Comparison of ENCODE assay signal across 23 cellular contexts in genomic region chr20:4947817-4948559, GRCh38. TPM values are rescaled to one million over a fixed set of nuclear protein-coding genes. Genes with fewer than 3 reads are reported as not detected.
DNase-seq lines count a peak whose midpoint lies in the region; ATAC-seq and TF ChIP-seq lines count a peak whose summit lies in the region.
"Had no signal": no experiment of that assay in that cellular context is flagged by ENCODE, and none has a peak within 500 bp of the region (broad histone marks: within the 10 kb centered on the region; RNA-seq: fewer than 3 reads in every experiment).

No MANE protein-coding gene starts in this region.

- H3K4me1 ChIP-seq in OCI-LY3 (ENCODE audit: low read length), result peaks cover 47% of the 10 kb centered on the region
- H3K4me1 ChIP-seq: Peyer's patch had no signal

- peaks cover 0 to 5% of the 10 kb centered on the region in 2 donors for H3K9me3 Mint-ChIP-seq in stimulated activated naive B cell treated with anti-CD40 and anti-IgM and Interleukin-4, amounts not matched to agents 10 μg/mL and 1 μg/mL and 100 μg/mL, for 72 hours
- H3K9me3 Mint-ChIP-seq: activated naive CD8-positive, alpha-beta T cell treated with anti-CD3 and anti-CD28 coated beads for 36 hours; effector memory CD8-positive, alpha-beta T cell; HFFc6 had no signal

- H3K27ac ChIP-seq in OCI-LY3 (ENCODE audit: low read length), result no peak overlapping the region
- H3K27ac ChIP-seq: esophagus muscularis mucosa, Peyer's patch, SJSA1, stomach had no signal

- H3K9ac ChIP-seq in OCI-LY3 (ENCODE audit: low read length), result 0 out of 2 replicates have a peak overlapping the region, but pooled peaks have one; percentile 2

- H3K4me2 ChIP-seq in OCI-LY3 (ENCODE audit: low read length), result peak overlapping the region; percentile 71

- ATAC-seq in left lobe of liver, result peak; percentile 56
- no peak for ATAC-seq in stimulated activated naive B cell treated with anti-CD40 and anti-IgM and Interleukin-4, amounts not matched to agents 10 μg/mL and 1 μg/mL and 100 μg/mL, for 72 hours (replicated peaks)
- no peak for ATAC-seq in SK-N-SH treated with all-trans-retinoic acid at 6 μM for 48 hours
- ATAC-seq: effector memory CD8-positive, alpha-beta T cell; T-helper 17 cell had no signal

- peak overlapping the region; percentile 64 for H3K4me3 ChIP-seq in OCI-LY3 (ENCODE audit: low read length)
- H3K4me3 ChIP-seq: esophagus muscularis mucosa, Peyer's patch, SJSA1, stomach had no signal

- peaks cover 27 to 69% of the 10 kb centered on the region in 2 donors for H3K36me3 Mint-ChIP-seq in stimulated activated naive B cell treated with anti-CD40 and anti-IgM and Interleukin-4, amounts not matched to agents 10 μg/mL and 1 μg/mL and 100 μg/mL, for 72 hours

- peak; percentile 11 to 28 for DNase-seq in NCI-H446 (lab: John Stamatoyannopoulos, UW)
- no peak for DNase-seq in NCI-H446 treated with DMSO at 0.1 percent for 48 hours (lab: John Stamatoyannopoulos, UW)
- peak; percentile 63 for DNase-seq in left lobe of liver (ENCODE audit: low spot score)
- no peak for DNase-seq in stimulated activated naive B cell treated with anti-CD40 and anti-IgM and Interleukin-4, amounts not matched to agents 10 μg/mL and 1 μg/mL and 100 μg/mL, for 72 hours
- DNase-seq in NCI-H345 (lab: John Stamatoyannopoulos, UW), result no peak
- DNase-seq in amniotic stem cell (lab: John Stamatoyannopoulos, UW), result no peak
- DNase-seq: activated CD4-positive, alpha-beta T cell treated with anti-CD3 and anti-CD28 coated beads, Interleukin-2, amount 50 U/mL, for 1 hour; activated CD8-positive, alpha-beta memory T cell treated with anti-CD3 and anti-CD28 coated beads, Interleukin-2, amount 50 U/mL, for 4 hours; Calu3; effector memory CD8-positive, alpha-beta T cell; HFFc6; NCI-H1092 treated with DMSO at 0.1 percent for 48 hours; NCI-H2029; stimulated activated CD4-positive, alpha-beta T cell treated with anti-CD3 and anti-CD28 coated beads, Interleukin-4, amount 100 ng/mL, for 4 hours; stomach; T-helper 17 cell; trophoblast cell had no signal

- H3K27me3 ChIP-seq in OCI-LY3 (ENCODE audit: low read depth, low read length), result peaks cover 20% of the 10 kb centered on the region
- H3K27me3 ChIP-seq: esophagus muscularis mucosa, Peyer's patch, SJSA1, stomach had no signal

- H3K27ac Mint-ChIP-seq in stimulated activated naive B cell treated with anti-CD40 and anti-IgM and Interleukin-4, amounts not matched to agents 10 μg/mL and 1 μg/mL and 100 μg/mL, for 72 hours, result peak overlapping the region; percentile 77
- H3K27ac Mint-ChIP-seq: activated naive CD8-positive, alpha-beta T cell treated with anti-CD3 and anti-CD28 coated beads for 36 hours; HFFc6 had no signal

- no peaks in the 10 kb centered on the region for H3K9me3 ChIP-seq in OCI-LY3 (ENCODE audit: insufficient read depth, low read length)
- H3K9me3 ChIP-seq: esophagus muscularis mucosa, Peyer's patch, stomach had no signal

- peaks cover 40 to 71% of the 10 kb centered on the region in 2 donors for H3K4me1 Mint-ChIP-seq in stimulated activated naive B cell treated with anti-CD40 and anti-IgM and Interleukin-4, amounts not matched to agents 10 μg/mL and 1 μg/mL and 100 μg/mL, for 72 hours

- H3K36me3 ChIP-seq in OCI-LY3 (replicated peaks; ENCODE audit: low read depth, low read length), result peaks cover 17% of the 10 kb centered on the region
- H3K36me3 ChIP-seq: esophagus muscularis mucosa, Peyer's patch had no signal

- peaks cover 7% of the 10 kb centered on the region; the same call in 1 of the 2 replicates for H3K79me2 ChIP-seq in OCI-LY3 (ENCODE audit: low read length)

- peak overlapping the region; percentile 47 to 59 for H3K4me3 Mint-ChIP-seq in stimulated activated naive B cell treated with anti-CD40 and anti-IgM and Interleukin-4, amounts not matched to agents 10 μg/mL and 1 μg/mL and 100 μg/mL, for 72 hours
- H3K4me3 Mint-ChIP-seq: activated naive CD8-positive, alpha-beta T cell treated with anti-CD3 and anti-CD28 coated beads for 36 hours; effector memory CD8-positive, alpha-beta T cell; HFFc6; T-helper 17 cell had no signal

- H4K20me1 ChIP-seq in OCI-LY3 (ENCODE audit: insufficient read depth, low read length), result no peaks in the 10 kb centered on the region

- no peak for TF ChIP-seq CTCF in OCI-LY3 (IDR thresholded peaks at IDR 0.05; ENCODE audit: low read depth, low read length)

- H3K27me3 Mint-ChIP-seq in stimulated activated naive B cell treated with anti-CD40 and anti-IgM and Interleukin-4, amounts not matched to agents 10 μg/mL and 1 μg/mL and 100 μg/mL, for 72 hours, result no peaks in the 10 kb centered on the region
- H3K27me3 Mint-ChIP-seq: activated naive CD8-positive, alpha-beta T cell treated with anti-CD3 and anti-CD28 coated beads for 36 hours; effector memory CD8-positive, alpha-beta T cell; T-helper 17 cell had no signal

- no peak overlapping the region for H2AFZ ChIP-seq in OCI-LY3 (ENCODE audit: low read depth, low read length)

TF ChIP-seq in SK-N-SH treated with all-trans-retinoic acid at 6 μM for 48 hours, 23 proteins besides CTCF, POLR2A, EP300 and RAD21:
- no peak for TF ChIP-seq ARNTL (CRISPR knock-in tag; IDR thresholded peaks at IDR 0.05; ENCODE audit: borderline replicate concordance, low read depth)
- no peak for TF ChIP-seq ZFP3 (CRISPR knock-in tag; IDR thresholded peaks at IDR 0.05)
- no peak for TF ChIP-seq ESRRG (CRISPR knock-in tag; IDR thresholded peaks at IDR 0.05)
- no peak for TF ChIP-seq ZNF70 (CRISPR knock-in tag; IDR thresholded peaks at IDR 0.05)

RNA-seq across cellular contexts. Expression of gene SLC23A2, which starts 53.3 kb away (rescaled TPM):
- 27.4 TPM for total RNA-seq in left lobe of liver

Comparison
In these comparisons a context has a peak if more than half of its experiments do, and no peak if none do; other contexts are left out.
1. DNase-seq: peak in NCI-H446 (2 of 2) and left lobe of liver (single experiment); none in NCI-H446 treated with DMSO at 0.1 percent for 48 hours (single experiment), stimulated activated naive B cell treated with anti-CD40 and anti-IgM and Interleukin-4, amounts not matched to agents 10 μg/mL and 1 μg/mL and 100 μg/mL, for 72 hours (single experiment), NCI-H345 (single experiment) and amniotic stem cell (single experiment).